ENCODE assay signal across 8 cellular contexts in the genomic region with DNA sequence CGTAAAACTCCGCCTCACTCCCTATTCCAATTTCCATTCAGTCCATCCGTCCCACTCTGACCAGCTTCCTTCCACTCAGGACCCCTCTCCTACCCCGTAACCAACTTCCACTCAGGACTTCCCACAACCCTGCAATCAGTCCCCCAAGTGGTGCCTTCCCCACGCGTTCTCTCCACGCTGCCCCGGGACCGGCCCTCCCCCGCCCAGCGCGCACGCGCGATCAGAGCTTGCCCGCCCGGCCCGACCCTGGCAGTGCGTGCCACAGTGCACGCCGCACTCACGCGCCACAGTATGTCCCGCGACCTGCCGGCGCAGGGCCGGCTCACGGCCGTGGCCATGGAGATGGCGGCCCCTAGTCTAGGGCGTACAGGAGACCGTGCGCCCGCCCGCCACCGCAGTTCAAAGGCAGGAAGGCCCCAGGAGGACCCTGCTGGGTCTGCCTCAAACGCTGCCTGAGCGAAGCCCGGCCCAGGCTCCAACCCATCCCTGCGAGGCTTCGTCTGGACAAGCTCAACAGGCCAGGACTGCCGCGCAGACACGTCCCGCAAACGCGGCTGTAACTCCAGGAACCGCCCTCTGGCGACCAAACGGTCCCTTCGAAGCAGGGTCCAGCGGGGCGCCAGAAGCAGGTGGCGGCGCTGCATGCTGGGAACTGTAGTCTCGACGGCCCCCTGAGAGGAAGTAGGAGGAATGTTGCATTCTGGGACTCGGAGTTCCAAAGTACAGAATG. TPM values are rescaled to one million over a fixed set of nuclear protein-coding genes. Genes with fewer than 3 reads are reported as not detected.
DNase-seq lines count a peak whose midpoint lies in the region; ATAC-seq and TF ChIP-seq lines count a peak whose summit lies in the region.

A gene with protein sequence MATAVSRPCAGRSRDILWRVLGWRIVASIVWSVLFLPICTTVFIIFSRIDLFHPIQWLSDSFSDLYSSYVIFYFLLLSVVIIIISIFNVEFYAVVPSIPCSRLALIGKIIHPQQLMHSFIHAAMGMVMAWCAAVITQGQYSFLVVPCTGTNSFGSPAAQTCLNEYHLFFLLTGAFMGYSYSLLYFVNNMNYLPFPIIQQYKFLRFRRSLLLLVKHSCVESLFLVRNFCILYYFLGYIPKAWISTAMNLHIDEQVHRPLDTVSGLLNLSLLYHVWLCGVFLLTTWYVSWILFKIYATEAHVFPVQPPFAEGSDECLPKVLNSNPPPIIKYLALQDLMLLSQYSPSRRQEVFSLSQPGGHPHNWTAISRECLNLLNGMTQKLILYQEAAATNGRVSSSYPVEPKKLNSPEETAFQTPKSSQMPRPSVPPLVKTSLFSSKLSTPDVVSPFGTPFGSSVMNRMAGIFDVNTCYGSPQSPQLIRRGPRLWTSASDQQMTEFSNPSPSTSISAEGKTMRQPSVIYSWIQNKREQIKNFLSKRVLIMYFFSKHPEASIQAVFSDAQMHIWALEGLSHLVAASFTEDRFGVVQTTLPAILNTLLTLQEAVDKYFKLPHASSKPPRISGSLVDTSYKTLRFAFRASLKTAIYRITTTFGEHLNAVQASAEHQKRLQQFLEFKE (minus strand): TSS at position 373 of the 730 bp plus-strand sequence. CDS start 35 bp downstream, at position 338.

- H3K4me1 ChIP-seq in Karpas-422 (ENCODE audit: low read length) (peaks cover 50% of the 10 kb centered on the region), esophagus muscularis mucosa (peaks cover 8 to 17% (median 12%) of the 10 kb centered on the region in 4 donors)

- H4K20me1 ChIP-seq in Karpas-422 (ENCODE audit: insufficient read depth, low read depth, low read length), result no peaks in the 10 kb centered on the region

- peaks cover 52% of the 10 kb centered on the region for H3K79me2 ChIP-seq in Karpas-422 (ENCODE audit: low read length)

- DNase-seq in DMS79 treated with DMSO at 0.1 percent for 48 hours (lab: John Stamatoyannopoulos, UW) (peak; percentile 97), Karpas-422 (peak; percentile 97), RKO (ENCODE audit: low spot score) (peak; percentile 97), activated T-helper 1 cell treated with Interleukin-2 at 50 U/mL for 16 hours (ENCODE audit: low read depth) (peak; percentile 77), esophagus muscularis mucosa (ENCODE audit: extremely low spot score) (peak; percentile 97), myocyte (ENCODE audit: low read depth) (peak; percentile 98)
- peak; percentile 69 to 84 for DNase-seq in stimulated activated CD8-positive, alpha-beta memory T cell treated with anti-CD3 and anti-CD28 coated beads, Interleukin-7, amount 100 ng/mL, for 48 hours (ENCODE audit: extremely low read depth in 1 of 2, low read depth in 1 of 2)

- no peak for TF ChIP-seq EP300 in esophagus muscularis mucosa (IDR thresholded peaks at IDR 0.05)

- H3K27ac ChIP-seq in Karpas-422 (ENCODE audit: low read length) (peak within 1 kb of the TSS; percentile 96), esophagus muscularis mucosa (replicated peaks in 1 of 4) (peak within 1 kb of the TSS; percentile 86 to 98 (median 95))

- WGBS in esophagus muscularis mucosa, result under 1% methylated on average over 35 of the region's 59 CpGs

- H3K36me3 ChIP-seq in Karpas-422 (ENCODE audit: insufficient read depth, low read length) (peaks cover 18% of the 10 kb centered on the region; the same call in 1 of the 2 replicates), esophagus muscularis mucosa (no peaks in the 10 kb centered on the region)

- H3K4me3 ChIP-seq in Karpas-422 (ENCODE audit: low read length) (peak within 1 kb of the TSS; percentile 84), esophagus muscularis mucosa (peak within 1 kb of the TSS; percentile 66 to 98 (median 90))

- no peak for TF ChIP-seq POLR2A in esophagus muscularis mucosa (IDR thresholded peaks at IDR 0.05; ENCODE audit: low read depth)

- no peaks in the 10 kb centered on the region for H3K9me2 ChIP-seq in Karpas-422 (replicated peaks; ENCODE audit: insufficient read depth, low read length)

- peak in 2 of 3 experiments; percentile 25 to 26 for TF ChIP-seq CTCF in esophagus muscularis mucosa (IDR thresholded peaks at IDR 0.05)

- H3K9me3 ChIP-seq in Karpas-422 (ENCODE audit: low read length) (no peaks in the 10 kb centered on the region), esophagus muscularis mucosa (peaks cover 0 to 17% (median 8%) of the 10 kb centered on the region in 4 donors)

- H3K4me2 ChIP-seq in Karpas-422 (ENCODE audit: low read depth, low read length, poor library complexity, severe bottlenecking), result peak within 1 kb of the TSS; percentile 61

- intact Hi-C loops in esophagus muscularis mucosa (cut with DNase I), result no loop called here

- ATAC-seq in GM21825 (IDR thresholded peaks at IDR 0.05; ENCODE audit: unreplicated experiment), result peak; percentile 86

- peak within 1 kb of the TSS; percentile 94 for H2AFZ ChIP-seq in Karpas-422 (ENCODE audit: low read length)

- peak within 1 kb of the TSS; percentile 84 for H3K9ac ChIP-seq in Karpas-422 (ENCODE audit: low read length)

- H3K27me3 ChIP-seq in Karpas-422 (ENCODE audit: low read length) (no peaks in the 10 kb centered on the region), esophagus muscularis mucosa (no peaks in the 10 kb centered on the region)

RNA-seq across cellular contexts. Expression of the gene that starts here (rescaled TPM):
- 36.7 and 130 TPM in 2 replicates for total RNA-seq in Karpas-422 (2014; rRNA removed; shearing (Covaris generic); ENCODE audit: low replicate concordance)
- total RNA-seq in esophagus muscularis mucosa, result 1 to 10 TPM; 5.6 to 8.3 (median 8.1) TPM
- 14.0 and 15.4 TPM in 2 replicates for total RNA-seq in myocyte
- 5.5 TPM for polyA plus RNA-seq in myocyte (2012)

Comparison
In these comparisons a context has a peak if more than half of its experiments do, and no peak if none do; other contexts are left out.
1. Peak in every context shown above with its lines: DNase-seq, ATAC-seq, H3K4me3 ChIP-seq and H3K27ac ChIP-seq.